Comparison of ENCODE assay signal across 8 cellular contexts in the genomic region with DNA sequence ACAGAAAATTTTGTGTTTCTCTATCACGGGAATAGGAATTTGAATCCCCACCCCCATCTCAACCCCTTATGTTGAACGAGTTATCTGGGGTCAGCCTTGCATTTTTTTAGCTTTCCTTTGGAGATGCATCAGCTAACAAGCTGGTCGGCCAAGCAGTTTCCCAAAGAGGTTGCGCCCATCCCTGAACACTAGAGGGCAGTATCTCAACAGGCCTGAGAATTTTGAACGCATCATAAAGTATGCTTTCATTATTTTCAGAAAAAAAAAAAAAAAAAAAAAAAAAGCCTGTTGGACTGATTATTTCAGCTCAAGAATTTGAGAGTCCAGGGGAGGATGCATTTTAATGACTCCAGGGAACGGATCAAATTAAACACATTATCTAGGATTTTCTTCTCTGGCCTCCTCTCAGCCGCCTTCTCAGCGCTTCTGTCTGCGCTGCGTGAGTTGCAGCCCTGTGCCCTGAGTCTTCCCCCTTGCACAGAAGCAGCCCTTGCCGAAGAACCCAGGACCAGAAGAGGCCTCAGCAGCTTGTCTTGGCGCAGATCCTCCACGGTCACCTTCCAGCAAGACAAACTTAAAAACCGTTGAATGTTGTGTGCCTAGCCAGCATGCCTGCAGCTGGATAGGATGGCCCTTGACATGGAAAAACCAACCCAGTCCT.
DNase-seq lines count a peak whose midpoint lies in the region; ATAC-seq lines count a peak whose summit lies in the region.

No MANE protein-coding gene starts in this region.

- H3K4me3 Mint-ChIP-seq in CD4-positive, CD25-positive, alpha-beta regulatory T cell = peak overlapping the region in 2 of 4 donors; percentile 8 to 23
- H3K4me3 Mint-ChIP-seq in stimulated activated naive B cell treated with anti-CD40 and anti-IgM and Interleukin-4, amounts not matched to agents 10 μg/mL and 1 μg/mL and 100 μg/mL, for 72 hours = no peak overlapping the region

- peaks cover under 1% of the 10 kb centered on the region for H3K27me3 ChIP-seq in CD4-positive, CD25-positive, alpha-beta regulatory T cell (ENCODE audit: control insufficient read depth, insufficient read depth, low read length)

- DNase-seq in CD4-positive, CD25-positive, alpha-beta regulatory T cell = peak; percentile 22 to 64 (median 25)
- DNase-seq in NCI-H446 (lab: John Stamatoyannopoulos, UW) (peak; percentile 7 to 65), epidermal melanocyte (ENCODE audit: insufficient read length, low spot score) (peak; percentile 59), myocyte (ENCODE audit: low read depth) (peak; percentile 72), NCI-H1436 (lab: John Stamatoyannopoulos, UW) (no peak)
- peak; percentile 78 for DNase-seq in activated CD8-positive, alpha-beta memory T cell treated with anti-CD3 and anti-CD28 coated beads for 24 hours
- DNase-seq in stimulated activated naive B cell treated with anti-CD40 and anti-IgM and Interleukin-4, amounts not matched to agents 10 μg/mL and 1 μg/mL and 100 μg/mL, for 72 hours = peak; percentile 43

- peaks cover 0 to 2% (median 0%) of the 10 kb centered on the region in 4 donors for H3K4me1 Mint-ChIP-seq in CD4-positive, CD25-positive, alpha-beta regulatory T cell
- peaks cover 9 to 13% of the 10 kb centered on the region in 2 donors for H3K4me1 Mint-ChIP-seq in stimulated activated naive B cell treated with anti-CD40 and anti-IgM and Interleukin-4, amounts not matched to agents 10 μg/mL and 1 μg/mL and 100 μg/mL, for 72 hours

- H3K9me3 ChIP-seq in CD4-positive, CD25-positive, alpha-beta regulatory T cell (ENCODE audit: control insufficient read depth in 2 of 2, low read length in 2 of 2) = no peaks in the 10 kb centered on the region

- H3K27me3 Mint-ChIP-seq in CD4-positive, CD25-positive, alpha-beta regulatory T cell = peaks cover 8% of the 10 kb centered on the region
- peaks cover 16 to 19% of the 10 kb centered on the region in 2 donors for H3K27me3 Mint-ChIP-seq in stimulated activated naive B cell treated with anti-CD40 and anti-IgM and Interleukin-4, amounts not matched to agents 10 μg/mL and 1 μg/mL and 100 μg/mL, for 72 hours

- H3K36me3 ChIP-seq in CD4-positive, CD25-positive, alpha-beta regulatory T cell (ENCODE audit: control insufficient read depth, insufficient read depth, low read length) = no peaks in the 10 kb centered on the region

- peak overlapping the region in 1 of 3 donors; percentile 45 for H3K27ac Mint-ChIP-seq in CD4-positive, CD25-positive, alpha-beta regulatory T cell
- H3K27ac Mint-ChIP-seq in stimulated activated naive B cell treated with anti-CD40 and anti-IgM and Interleukin-4, amounts not matched to agents 10 μg/mL and 1 μg/mL and 100 μg/mL, for 72 hours = no peak overlapping the region

- H3K4me1 ChIP-seq in CD4-positive, CD25-positive, alpha-beta regulatory T cell (ENCODE audit: control insufficient read depth, insufficient read depth, low read length, poor library complexity, severe bottlenecking) = no peaks in the 10 kb centered on the region

- H3K4me3 ChIP-seq in CD4-positive, CD25-positive, alpha-beta regulatory T cell (ENCODE audit: low read depth, low read length) = no peak overlapping the region

- H3K9me3 Mint-ChIP-seq in CD4-positive, CD25-positive, alpha-beta regulatory T cell = peaks cover 0 to 1% (median 0%) of the 10 kb centered on the region in 7 donors
- H3K9me3 Mint-ChIP-seq in stimulated activated naive B cell treated with anti-CD40 and anti-IgM and Interleukin-4, amounts not matched to agents 10 μg/mL and 1 μg/mL and 100 μg/mL, for 72 hours = no peaks in the 10 kb centered on the region

- no peaks in the 10 kb centered on the region for H3K36me3 Mint-ChIP-seq in CD4-positive, CD25-positive, alpha-beta regulatory T cell
- no peaks in the 10 kb centered on the region for H3K36me3 Mint-ChIP-seq in stimulated activated naive B cell treated with anti-CD40 and anti-IgM and Interleukin-4, amounts not matched to agents 10 μg/mL and 1 μg/mL and 100 μg/mL, for 72 hours

- no peak overlapping the region for H3K27ac ChIP-seq in CD4-positive, CD25-positive, alpha-beta regulatory T cell (ENCODE audit: insufficient read depth, low read length, poor library complexity, severe bottlenecking)

- peak in 1 of 2 donors; percentile 56 for ATAC-seq in CD4-positive, CD25-positive, alpha-beta regulatory T cell (ENCODE audit: low read depth in 2 of 2)
- peak; percentile 43 for ATAC-seq in GM21529 (IDR thresholded peaks at IDR 0.05; ENCODE audit: unreplicated experiment)
- ATAC-seq in stimulated activated naive B cell treated with anti-CD40 and anti-IgM and Interleukin-4, amounts not matched to agents 10 μg/mL and 1 μg/mL and 100 μg/mL, for 72 hours (replicated peaks) = peak; percentile 28 to 29
